In genomic region chr5:783881-784427, GRCh38 we compare ENCODE assay signal across 7 cellular contexts. TPM values are rescaled to one million over a fixed set of nuclear protein-coding genes. Genes with fewer than 3 reads are reported as not detected.
A peak's percentile ranks its signal among the peaks of the same experiment; 100 is the strongest.
DNase-seq lines count a peak whose midpoint lies in the region; ATAC-seq and TF ChIP-seq lines count a peak whose summit lies in the region.
"Not testable (repeated sequence)": the region's sequence is repeated elsewhere in the genome, so short reads cannot be mapped to it uniquely, and the experiment has no call there.

No MANE protein-coding gene starts in this region.

- TF ChIP-seq POLR2A in esophagus muscularis mucosa (IDR thresholded peaks at IDR 0.05; ENCODE audit: low read depth); right lobe of liver (IDR thresholded peaks at IDR 0.05); gastrocnemius medialis (IDR thresholded peaks at IDR 0.05): not testable (repeated sequence)

- not testable (repeated sequence) for TF ChIP-seq EP300 in esophagus muscularis mucosa (IDR thresholded peaks at IDR 0.05)

- H3K4me1 Mint-ChIP-seq in activated naive CD8-positive, alpha-beta T cell (ENCODE audit: low read depth) = not testable (repeated sequence)

- H3K27me3 ChIP-seq in HUES48 (ENCODE audit: control insufficient read depth, insufficient read depth, low read length) = peaks cover 18% of the 10 kb centered on the region
- not testable (repeated sequence) for H3K27me3 ChIP-seq in esophagus muscularis mucosa, right lobe of liver, gastrocnemius medialis

- TF ChIP-seq CTCF in esophagus muscularis mucosa (IDR thresholded peaks at IDR 0.05); right lobe of liver (IDR thresholded peaks at IDR 0.05); gastrocnemius medialis (IDR thresholded peaks at IDR 0.05 in 4 of 5, conservative IDR thresholded peaks at IDR 0.05 in 1 of 5): not testable (repeated sequence)

- in situ Hi-C loops in gastrocnemius medialis (cut with MboI; ENCODE audit: low sequenced_read_pairs in 4 of 4) = not testable (repeated sequence)

- H3K27ac ChIP-seq in HUES48 (ENCODE audit: low read depth, low read length) = not testable (repeated sequence)
- H3K27ac ChIP-seq in esophagus muscularis mucosa (replicated peaks in 1 of 4) (peak overlapping the region; percentile 80 to 86 (median 81)), right lobe of liver (peak overlapping the region in 1 of 3 donors; percentile 62), gastrocnemius medialis (peak overlapping the region; percentile 69 to 86 (median 82))

- H3K9me3 ChIP-seq in HUES48 (ENCODE audit: control insufficient read depth, insufficient read depth, low read length); esophagus muscularis mucosa; right lobe of liver; gastrocnemius medialis: not testable (repeated sequence)

- WGBS in esophagus muscularis mucosa = 0% methylated on average over 22 of the region's 43 CpGs
- WGBS in right lobe of liver (ENCODE audit: insufficient coverage, low coverage, low lambda C conversion rate, missing lambda C conversion rate) = 2% methylated on average over 14 of the region's 43 CpGs

- not testable (repeated sequence) for H3K36me3 Mint-ChIP-seq in activated naive CD8-positive, alpha-beta T cell

- peak overlapping the region; percentile 49 for H3K4me3 Mint-ChIP-seq in activated naive CD8-positive, alpha-beta T cell

- H3K4me3 ChIP-seq in HUES48 (ENCODE audit: low read depth, low read length) (peak overlapping the region; percentile 44; the same call in 1 of the 2 replicates), esophagus muscularis mucosa (peak overlapping the region; percentile 66 to 95 (median 72)), right lobe of liver (peak overlapping the region; percentile 58 to 67 (median 62)), gastrocnemius medialis (peak overlapping the region; percentile 65 to 98 (median 78))

- H3K4me1 ChIP-seq in HUES48 (ENCODE audit: control insufficient read depth, insufficient read depth, low read length); right lobe of liver: not testable (repeated sequence)
- H3K4me1 ChIP-seq in esophagus muscularis mucosa (peaks cover 8 to 23% (median 21%) of the 10 kb centered on the region in 4 donors), gastrocnemius medialis (peaks cover 0 to 12% of the 10 kb centered on the region in 2 donors)

- H3K9ac ChIP-seq in HUES48 (ENCODE audit: low read depth, low read length) = not testable (repeated sequence)

- not testable (repeated sequence) for H3K9me3 Mint-ChIP-seq in activated naive CD8-positive, alpha-beta T cell (ENCODE audit: low read depth)

- not testable (repeated sequence) for H3K27me3 Mint-ChIP-seq in activated naive CD8-positive, alpha-beta T cell

- ATAC-seq in GM18907 (IDR thresholded peaks at IDR 0.05; ENCODE audit: unreplicated experiment) (peak; percentile 12), right lobe of liver (peak; percentile 29 to 47 (median 42)), gastrocnemius medialis (peak; percentile 46 to 55)

- H3K27ac Mint-ChIP-seq in activated naive CD8-positive, alpha-beta T cell = not testable (repeated sequence)

- not testable (repeated sequence) for H3K36me3 ChIP-seq in HUES48 (ENCODE audit: control insufficient read depth, insufficient read depth, low read length); esophagus muscularis mucosa; right lobe of liver; gastrocnemius medialis

- DNase-seq in SHP77 (lab: John Stamatoyannopoulos, UW) (peak; percentile 19 to 35), right lobe of liver (peak in 2 of 3 donors; percentile 55 to 56)
- not testable (repeated sequence) for DNase-seq in esophagus muscularis mucosa (ENCODE audit: extremely low spot score); gastrocnemius medialis

- intact Hi-C loops in esophagus muscularis mucosa (cut with DNase I); right lobe of liver (cut with DNase I): not testable (repeated sequence)
- intact Hi-C loops in gastrocnemius medialis (cut with DNase I; ENCODE audit: low total_unique reads) = loop anchor here (2.0 to 5.0 kb wide), 2 partner anchors 92 to 109 kb away; partner anchors contain the start of genes BRD9, TPPP and TRIP13

RNA-seq across cellular contexts. Expression of gene ZDHHC11B, which starts 0.6 kb away (rescaled TPM):
- total RNA-seq in esophagus muscularis mucosa (10 to 100 TPM in 1 of 4 donors, 1 to 10 TPM in 3; 2.2 to 11.7 (median 6.2) TPM), right lobe of liver (1 to 10 TPM in 5 of 6 experiments, under 1 TPM in 1; 0.56 to 5.1 (median 2.8) TPM), gastrocnemius medialis (1 to 10 TPM in 2 of 4 donors, under 1 TPM in 2; 0.24 to 1.2 (median 0.71) TPM)
